In the genomic region with DNA sequence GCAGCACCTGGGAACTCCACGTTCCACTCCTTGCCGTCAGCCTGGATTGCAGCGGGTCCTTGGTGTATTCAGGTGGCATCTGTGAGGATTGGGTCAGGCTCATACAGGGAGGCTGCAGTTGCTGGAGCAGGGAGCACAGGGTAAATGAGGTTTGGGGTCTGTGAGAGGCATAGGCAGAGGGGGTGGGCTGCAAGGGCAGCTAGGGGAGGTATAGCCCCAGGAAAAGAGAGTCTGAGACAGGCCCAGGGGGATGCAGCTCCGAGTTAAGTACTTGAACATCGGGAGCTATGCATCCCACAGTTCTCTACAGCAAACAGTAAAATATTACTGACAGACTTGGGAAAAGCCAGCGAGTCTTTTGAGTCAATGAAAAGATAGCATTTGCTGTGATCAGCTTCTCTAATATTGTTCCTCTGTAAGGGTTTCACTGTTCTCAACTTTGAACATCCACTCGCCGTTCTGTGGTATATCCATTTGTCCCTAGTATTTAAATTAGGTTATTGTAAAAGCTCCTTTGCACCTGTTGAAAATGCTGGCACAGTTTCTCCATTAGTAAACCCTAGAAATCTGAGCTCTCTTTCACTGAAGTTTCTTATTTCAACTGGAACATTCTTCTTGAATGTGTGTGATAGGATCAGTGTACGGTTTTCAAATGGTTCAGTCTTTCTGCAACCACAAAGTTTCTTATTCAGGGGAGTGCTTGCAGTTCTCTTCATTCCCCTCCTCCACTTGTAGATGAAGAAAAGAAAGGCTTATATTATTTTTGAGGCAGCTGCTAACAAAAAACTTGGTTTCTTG, we compare ENCODE assay signal across 14 cellular contexts.
DNase-seq lines count a peak whose midpoint lies in the region; ATAC-seq and TF ChIP-seq lines count a peak whose summit lies in the region.
"Had no signal": no experiment of that assay in that cellular context is flagged by ENCODE, and none has a peak within 500 bp of the region (broad histone marks: within the 10 kb centered on the region; RNA-seq: fewer than 3 reads in every experiment).

No MANE protein-coding gene starts in this region.

- H3K36me3 Mint-ChIP-seq in glutamatergic neuron (ENCODE audit: unreplicated experiment) (no peaks in the 10 kb centered on the region), mesothelial cell of epicardium (no peaks in the 10 kb centered on the region)
- H3K36me3 Mint-ChIP-seq: activated naive CD8-positive, alpha-beta T cell treated with anti-CD3 and anti-CD28 coated beads for 36 hours had no signal

- no peak for TF ChIP-seq POLR2A in transverse colon (IDR thresholded peaks at IDR 0.05)

- peaks cover 14% of the 10 kb centered on the region for H3K9me3 Mint-ChIP-seq in glutamatergic neuron (ENCODE audit: unreplicated experiment)
- H3K9me3 Mint-ChIP-seq in mesothelial cell of epicardium: no peaks in the 10 kb centered on the region
- H3K9me3 Mint-ChIP-seq: activated naive CD8-positive, alpha-beta T cell treated with anti-CD3 and anti-CD28 coated beads for 36 hours had no signal

- peak; percentile 16 to 69 for DNase-seq in SJCRH30
- no peak for DNase-seq in glutamatergic neuron
- peak; percentile 60 for DNase-seq in skeletal muscle cell (ENCODE audit: low read depth)
- DNase-seq in mesothelial cell of epicardium (ENCODE audit: low spot score in 2 of 2, unreplicated experiment in 2 of 2): no peak
- DNase-seq in transverse colon: no peak
- DNase-seq in activated CD4-positive, alpha-beta T cell treated with anti-CD3 and anti-CD28 coated beads for 4 hours: no peak
- no peak for DNase-seq in islet precursor cell
- DNase-seq: activated CD4-positive, alpha-beta T cell treated with anti-CD3 and anti-CD28 coated beads for 36 hours; activated naive CD8-positive, alpha-beta T cell treated with anti-CD3 and anti-CD28 coated beads for 36 hours; KBM-7; NCI-H146; retina had no signal

- H3K27ac Mint-ChIP-seq in glutamatergic neuron (ENCODE audit: unreplicated experiment) (peak overlapping the region; percentile 95), mesothelial cell of epicardium (no peak overlapping the region)
- H3K27ac Mint-ChIP-seq: activated CD4-positive, alpha-beta T cell treated with anti-CD3 and anti-CD28 coated beads for 36 hours; activated naive CD8-positive, alpha-beta T cell treated with anti-CD3 and anti-CD28 coated beads for 36 hours had no signal

- H3K27ac ChIP-seq in SJCRH30 (peak overlapping the region; percentile 19), transverse colon (no peak overlapping the region)
- H3K27ac ChIP-seq: C4-2B had no signal

- intact Hi-C loops in transverse colon (cut with DNase I; ENCODE audit: low total_unique reads): no loop called here

- peaks cover 69% of the 10 kb centered on the region for H3K4me1 Mint-ChIP-seq in glutamatergic neuron (ENCODE audit: low read depth, unreplicated experiment)
- peaks cover 37% of the 10 kb centered on the region for H3K4me1 Mint-ChIP-seq in mesothelial cell of epicardium
- H3K4me1 Mint-ChIP-seq: activated CD4-positive, alpha-beta T cell treated with anti-CD3 and anti-CD28 coated beads for 36 hours; activated naive CD8-positive, alpha-beta T cell treated with anti-CD3 and anti-CD28 coated beads for 36 hours had no signal

- ATAC-seq in HG02852 (IDR thresholded peaks at IDR 0.05; ENCODE audit: unreplicated experiment): peak; percentile 50
- ATAC-seq: activated CD4-positive, alpha-beta T cell treated with anti-CD3 and anti-CD28 coated beads for 36 hours had no signal

- H3K9me3 ChIP-seq in SJCRH30 (replicated peaks): no peaks in the 10 kb centered on the region
- no peaks in the 10 kb centered on the region for H3K9me3 ChIP-seq in transverse colon

- H3K27me3 ChIP-seq in SJCRH30: no peaks in the 10 kb centered on the region
- H3K27me3 ChIP-seq in transverse colon: no peaks in the 10 kb centered on the region

- peak overlapping the region; percentile 12; the same call in 1 of the 2 replicates for H3K4me3 ChIP-seq in SJCRH30
- H3K4me3 ChIP-seq in skeletal muscle cell (ENCODE audit: low read depth, low read length): no peak overlapping the region
- H3K4me3 ChIP-seq in transverse colon: no peak overlapping the region

- no peak for TF ChIP-seq EP300 in transverse colon (IDR thresholded peaks at IDR 0.05; ENCODE audit: low read depth)

- H3K36me3 ChIP-seq in SJCRH30: no peaks in the 10 kb centered on the region
- H3K36me3 ChIP-seq in transverse colon: no peaks in the 10 kb centered on the region

- TF ChIP-seq CTCF in glutamatergic neuron (IDR thresholded peaks at IDR 0.05; ENCODE audit: partially characterized antibody, unreplicated experiment) (no peak), mesothelial cell of epicardium (IDR thresholded peaks at IDR 0.05; ENCODE audit: unreplicated experiment) (no peak), transverse colon (IDR thresholded peaks at IDR 0.05) (no peak)

- H3K27me3 Mint-ChIP-seq in glutamatergic neuron (ENCODE audit: unreplicated experiment): peaks cover 7% of the 10 kb centered on the region
- no peaks in the 10 kb centered on the region for H3K27me3 Mint-ChIP-seq in mesothelial cell of epicardium (ENCODE audit: low read depth)

- H3K4me3 Mint-ChIP-seq in glutamatergic neuron (ENCODE audit: unreplicated experiment): peak overlapping the region; percentile 61
- H3K4me3 Mint-ChIP-seq in mesothelial cell of epicardium: no peak overlapping the region
- H3K4me3 Mint-ChIP-seq: activated CD4-positive, alpha-beta T cell treated with anti-CD3 and anti-CD28 coated beads for 36 hours; activated naive CD8-positive, alpha-beta T cell treated with anti-CD3 and anti-CD28 coated beads for 36 hours had no signal

- in situ Hi-C loops in transverse colon (cut with MboI; ENCODE audit: low pct_ligation_motif_present in 1 of 4, low pct_unique_long_range_greater_than_20kb in 1 of 4, low sequenced_read_pairs in 3 of 4): no loop called here

- H3K4me1 ChIP-seq in SJCRH30: peaks cover 45% of the 10 kb centered on the region
- peaks cover 6 to 27% (median 12%) of the 10 kb centered on the region in 4 donors for H3K4me1 ChIP-seq in transverse colon

- 76 to 79% methylated on average over 9 of the region's 9 CpGs for WGBS in transverse colon (ENCODE audit: low coverage in 1 of 2), 2 donors

Comparison
In these comparisons a context has a peak if more than half of its experiments do, and no peak if none do; other contexts are left out.
1. DNase-seq: peak in SJCRH30 (2 of 2) and skeletal muscle cell (single experiment); none in glutamatergic neuron (single experiment), mesothelial cell of epicardium (0 of 2), transverse colon (single experiment), activated CD4-positive, alpha-beta T cell treated with anti-CD3 and anti-CD28 coated beads for 4 hours (0 of 2) and islet precursor cell (single experiment).